Comparison of ENCODE assay signal across 1 cellular context in the genomic region with DNA sequence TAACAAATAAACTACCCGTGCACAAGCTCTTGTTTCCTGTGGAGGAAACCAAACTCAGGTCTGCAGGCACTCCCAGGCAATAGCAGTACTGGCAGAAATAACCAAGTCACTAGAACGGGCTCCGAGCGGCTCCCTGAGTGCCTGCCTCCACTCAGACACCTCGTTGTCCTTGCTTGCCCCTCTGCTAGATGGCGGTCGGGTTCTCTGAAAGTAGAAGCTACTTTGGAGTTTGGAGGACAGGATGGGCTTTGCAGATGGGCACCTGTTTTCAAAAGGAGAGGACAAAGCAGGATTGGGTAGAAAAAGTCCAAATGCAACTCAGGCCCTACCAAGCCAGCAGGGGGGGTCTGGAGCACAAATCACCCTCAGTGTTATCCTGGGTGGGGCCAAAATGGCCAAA.
TF ChIP-seq lines count a peak whose summit lies in the region.

No MANE protein-coding gene starts in this region.

TF ChIP-seq in K562, 482 proteins besides CTCF, POLR2A, EP300 and RAD21:
- TF ChIP-seq E4F1 (CRISPR knock-in tag; IDR thresholded peaks at IDR 0.05; ENCODE audit: borderline replicate concordance): no peak
